In the genomic region with DNA sequence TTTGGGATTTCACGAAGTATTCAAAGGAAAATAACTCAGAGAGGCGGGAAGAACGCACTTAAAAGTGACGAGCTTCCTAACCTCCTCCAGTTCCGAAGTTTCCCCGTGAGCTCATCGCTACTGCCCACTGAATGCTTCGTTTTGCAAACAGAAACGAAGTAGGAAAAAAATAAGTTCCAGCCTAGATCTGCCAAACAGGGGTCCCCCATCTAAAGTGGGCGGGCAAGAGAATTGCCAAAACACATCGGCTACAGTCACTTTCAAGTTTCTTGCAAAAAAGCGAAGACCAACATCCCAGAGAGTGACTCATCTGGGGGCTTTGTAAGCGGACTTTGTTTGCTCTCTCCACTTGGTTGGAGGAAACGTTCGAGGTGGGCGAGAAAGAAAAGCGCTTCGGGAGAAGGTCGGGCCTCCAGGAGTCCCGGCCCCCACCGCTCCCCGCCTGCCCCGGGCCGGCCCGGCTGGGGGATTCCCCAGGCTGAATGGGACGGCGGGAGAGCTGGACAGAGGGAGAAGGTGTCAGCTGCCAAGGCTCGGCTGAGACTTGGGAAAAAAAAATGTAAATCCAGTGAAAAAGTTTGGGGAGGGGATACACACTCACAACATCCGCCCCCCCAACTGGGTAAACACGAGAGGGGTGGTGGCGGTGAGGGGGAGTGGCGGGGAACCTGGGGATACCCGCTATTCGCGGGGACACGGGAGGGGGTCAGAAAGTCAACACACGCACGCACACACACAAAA, we compare ENCODE assay signal across 8 cellular contexts. TPM values are rescaled to one million over a fixed set of nuclear protein-coding genes. Genes with fewer than 3 reads are reported as not detected.
DNase-seq lines count a peak whose midpoint lies in the region; ATAC-seq and TF ChIP-seq lines count a peak whose summit lies in the region.

No MANE protein-coding gene starts in this region.

- H3K36me3 Mint-ChIP-seq in CD4-positive, CD25-positive, alpha-beta regulatory T cell, result peaks cover 11% of the 10 kb centered on the region
- H3K36me3 Mint-ChIP-seq in natural killer cell treated with Interleukin-12 subunit alpha and Interleukin-12 subunit beta and Interleukin-15 and Interleukin-18, amount 100 ng/mL, for 72 hours, result peaks cover 9% of the 10 kb centered on the region

- H3K4me3 ChIP-seq in CD4-positive, CD25-positive, alpha-beta regulatory T cell (ENCODE audit: low read depth, low read length), result peak overlapping the region; percentile 89
- H3K4me3 ChIP-seq in fibroblast of mammary gland (ENCODE audit: control insufficient read depth, low read depth, low read length) (peak overlapping the region; percentile 77), transverse colon (peak overlapping the region; percentile 67 to 81 (median 76))

- peaks cover 6% of the 10 kb centered on the region for H3K36me3 ChIP-seq in CD4-positive, CD25-positive, alpha-beta regulatory T cell (ENCODE audit: control insufficient read depth, insufficient read depth, low read length)
- peaks cover 0 to 5% (median 0%) of the 10 kb centered on the region in 4 donors for H3K36me3 ChIP-seq in transverse colon

- TF ChIP-seq EP300 in transverse colon (IDR thresholded peaks at IDR 0.05; ENCODE audit: low read depth), result no peak

- no peak for TF ChIP-seq CTCF in fibroblast of mammary gland (conservative IDR thresholded peaks at IDR 0.05; ENCODE audit: control insufficient read depth, insufficient read depth, low read depth, low read length)
- TF ChIP-seq CTCF in transverse colon (IDR thresholded peaks at IDR 0.05), result no peak

- H3K4me3 Mint-ChIP-seq in CD4-positive, CD25-positive, alpha-beta regulatory T cell, result peak overlapping the region; percentile 92 to 96 (median 95)
- peak overlapping the region; percentile 94 for H3K4me3 Mint-ChIP-seq in natural killer cell treated with Interleukin-12 subunit alpha and Interleukin-12 subunit beta and Interleukin-15 and Interleukin-18, amount 100 ng/mL, for 72 hours

- no peaks in the 10 kb centered on the region for H3K27me3 Mint-ChIP-seq in CD4-positive, CD25-positive, alpha-beta regulatory T cell
- H3K27me3 Mint-ChIP-seq in natural killer cell treated with Interleukin-12 subunit alpha and Interleukin-12 subunit beta and Interleukin-15 and Interleukin-18, amount 100 ng/mL, for 72 hours, result no peaks in the 10 kb centered on the region

- intact Hi-C loops in transverse colon (cut with DNase I; ENCODE audit: low total_unique reads), result loop anchor here (5.0 kb wide), 1 partner anchor 45 kb away; no protein-coding TSS in a partner anchor

- H3K4me1 Mint-ChIP-seq in CD4-positive, CD25-positive, alpha-beta regulatory T cell, result peaks cover 39 to 67% (median 53%) of the 10 kb centered on the region in 4 donors
- H3K4me1 Mint-ChIP-seq in natural killer cell treated with Interleukin-12 subunit alpha and Interleukin-12 subunit beta and Interleukin-15 and Interleukin-18, amount 100 ng/mL, for 72 hours (ENCODE audit: low read depth in 2 of 2), result peaks cover 60 to 67% of the 10 kb centered on the region in 2 donors

- peaks cover 0 to 2% (median 0%) of the 10 kb centered on the region in 7 donors for H3K9me3 Mint-ChIP-seq in CD4-positive, CD25-positive, alpha-beta regulatory T cell
- no peaks in the 10 kb centered on the region for H3K9me3 Mint-ChIP-seq in natural killer cell treated with Interleukin-12 subunit alpha and Interleukin-12 subunit beta and Interleukin-15 and Interleukin-18, amount 100 ng/mL, for 72 hours

- H3K27ac Mint-ChIP-seq in CD4-positive, CD25-positive, alpha-beta regulatory T cell, result peak overlapping the region; percentile 81 to 96 (median 93)
- H3K27ac Mint-ChIP-seq in natural killer cell treated with Interleukin-12 subunit alpha and Interleukin-12 subunit beta and Interleukin-15 and Interleukin-18, amount 100 ng/mL, for 72 hours, result peak overlapping the region; percentile 86 to 88

- in situ Hi-C loops in transverse colon (cut with MboI; ENCODE audit: low pct_ligation_motif_present in 1 of 4, low pct_unique_long_range_greater_than_20kb in 1 of 4, low sequenced_read_pairs in 3 of 4), result loop anchor here in 1 of 4 donors (25.0 kb wide), 1 partner anchor 100 kb away; a partner anchor contains a TSS

- peak in 1 of 2 donors; percentile 5 for ATAC-seq in CD4-positive, CD25-positive, alpha-beta regulatory T cell (ENCODE audit: low read depth in 2 of 2)
- ATAC-seq in GM21825 (IDR thresholded peaks at IDR 0.05; ENCODE audit: unreplicated experiment), result peak; percentile 14
- peak in 1 of 2 donors; percentile 29 for ATAC-seq in natural killer cell treated with Interleukin-12 subunit alpha and Interleukin-12 subunit beta and Interleukin-15 and Interleukin-18, amount 100 ng/mL, for 72 hours

- TF ChIP-seq POLR2A in transverse colon (IDR thresholded peaks at IDR 0.05), result peak; percentile 47

- peaks cover 61% of the 10 kb centered on the region for H3K4me1 ChIP-seq in CD4-positive, CD25-positive, alpha-beta regulatory T cell (ENCODE audit: control insufficient read depth, insufficient read depth, low read length, poor library complexity, severe bottlenecking)
- H3K4me1 ChIP-seq in transverse colon, result peaks cover 28 to 64% (median 35%) of the 10 kb centered on the region in 4 donors

- peak in 2 of 3 donors; percentile 34 to 39 for DNase-seq in CD4-positive, CD25-positive, alpha-beta regulatory T cell
- DNase-seq in NCI-H345 treated with DMSO at 0.1 percent for 48 hours (lab: John Stamatoyannopoulos, UW; ENCODE audit: unreplicated experiment), result peak; percentile 8
- peak; percentile 16 for DNase-seq in activated T-helper 9 cell treated with anti-CD3 and anti-CD28 coated beads, Interleukin-2, amount 50 U/mL, for 16 hours (ENCODE audit: low read depth)
- DNase-seq in fibroblast of mammary gland (ENCODE audit: low read depth), result peak; percentile 82
- peak; percentile 71 for DNase-seq in natural killer cell treated with Interleukin-12 subunit alpha and Interleukin-12 subunit beta and Interleukin-15 and Interleukin-18, amount 100 ng/mL, for 72 hours (ENCODE audit: low spot score)
- DNase-seq in transverse colon, result peak; percentile 46
- no peak for DNase-seq in NCI-H1930 (lab: John Stamatoyannopoulos, UW)

- H3K27me3 ChIP-seq in CD4-positive, CD25-positive, alpha-beta regulatory T cell (ENCODE audit: control insufficient read depth, insufficient read depth, low read length), result no peaks in the 10 kb centered on the region
- no peaks in the 10 kb centered on the region for H3K27me3 ChIP-seq in transverse colon

- peak overlapping the region; percentile 80 for H3K27ac ChIP-seq in CD4-positive, CD25-positive, alpha-beta regulatory T cell (ENCODE audit: insufficient read depth, low read length, poor library complexity, severe bottlenecking)
- H3K27ac ChIP-seq in transverse colon, result peak overlapping the region; percentile 93 to 97 (median 96)

- H3K9me3 ChIP-seq in CD4-positive, CD25-positive, alpha-beta regulatory T cell (ENCODE audit: control insufficient read depth in 2 of 2, low read length in 2 of 2), result no peaks in the 10 kb centered on the region
- H3K9me3 ChIP-seq in transverse colon, result no peaks in the 10 kb centered on the region

- 0 to 2% methylated on average over 11 to 38 of the region's 38 CpGs for WGBS in transverse colon (ENCODE audit: low coverage in 1 of 2), 2 donors

RNA-seq across cellular contexts. Expression of a gene that starts 1.0 kb away (rescaled TPM):
- total RNA-seq in CD4-positive, CD25-positive, alpha-beta regulatory T cell, result 50.9 TPM
- 10 to 100 TPM; 44.6 to 51.3 (median 48.1) TPM for polyA plus RNA-seq in CD4-positive, CD25-positive, alpha-beta regulatory T cell
- total RNA-seq in natural killer cell treated with Interleukin-12 subunit alpha and Interleukin-12 subunit beta and Interleukin-15 and Interleukin-18, amount 100 ng/mL, for 72 hours, result 10 to 100 TPM; 29.1 to 31.8 TPM
- 10 to 100 TPM; 44.0 to 65.1 (median 50.1) TPM for total RNA-seq in transverse colon

RNA-seq across cellular contexts. Expression of a gene that starts 20.0 kb away (rescaled TPM):
- total RNA-seq in CD4-positive, CD25-positive, alpha-beta regulatory T cell, result 114 TPM
- 10 to 100 TPM; 46.1 to 51.9 (median 49.7) TPM for polyA plus RNA-seq in CD4-positive, CD25-positive, alpha-beta regulatory T cell
- total RNA-seq in natural killer cell treated with Interleukin-12 subunit alpha and Interleukin-12 subunit beta and Interleukin-15 and Interleukin-18, amount 100 ng/mL, for 72 hours, result 100 to 1,000 TPM; 327 to 426 TPM
- 100 to 1,000 TPM; 122 to 174 (median 143) TPM for total RNA-seq in transverse colon

RNA-seq across cellular contexts. Expression of a gene that starts 31.8 kb away (rescaled TPM):
- not detected for total RNA-seq in CD4-positive, CD25-positive, alpha-beta regulatory T cell
- not detected for polyA plus RNA-seq in CD4-positive, CD25-positive, alpha-beta regulatory T cell
- under 1 TPM in 1 of 2 donors, not detected in 1; 0.19 TPM for total RNA-seq in natural killer cell treated with Interleukin-12 subunit alpha and Interleukin-12 subunit beta and Interleukin-15 and Interleukin-18, amount 100 ng/mL, for 72 hours
- 10 to 100 TPM; 20.2 to 27.3 (median 24.6) TPM for total RNA-seq in transverse colon

Comparison
In these comparisons a context has a peak if more than half of its experiments do, and no peak if none do; other contexts are left out.
1. DNase-seq: peak in CD4-positive, CD25-positive, alpha-beta regulatory T cell (2 of 3), NCI-H345 treated with DMSO at 0.1 percent for 48 hours (single experiment), activated T-helper 9 cell treated with anti-CD3 and anti-CD28 coated beads, Interleukin-2, amount 50 U/mL, for 16 hours (single experiment), fibroblast of mammary gland (single experiment), natural killer cell treated with Interleukin-12 subunit alpha and Interleukin-12 subunit beta and Interleukin-15 and Interleukin-18, amount 100 ng/mL, for 72 hours (single experiment) and transverse colon (single experiment); none in NCI-H1930 (0 of 2).
2. RNA of a gene that starts 31.8 kb away (total RNA-seq): 20.2 to 27.3 TPM in transverse colon; 0.19 TPM in natural killer cell treated with Interleukin-12 subunit alpha and Interleukin-12 subunit beta and Interleukin-15 and Interleukin-18, amount 100 ng/mL, for 72 hours and not detected in CD4-positive, CD25-positive, alpha-beta regulatory T cell (single experiment); every median in the first group is over 10 times any median in the second.
3. Peak in every context shown above with its lines, with median percentiles within 50 percentile points of each other: H3K4me3 ChIP-seq.